Comparison of ENCODE assay signal across 9 cellular contexts in genomic region chrX:25013593-25014365, GRCh38. TPM values are rescaled to one million over a fixed set of nuclear protein-coding genes. Genes with fewer than 3 reads are reported as not detected.
DNase-seq lines count a peak whose midpoint lies in the region; ATAC-seq and TF ChIP-seq lines count a peak whose summit lies in the region.
"Had no signal": no experiment of that assay in that cellular context is flagged by ENCODE, and none has a peak within 500 bp of the region (broad histone marks: within the 10 kb centered on the region; RNA-seq: fewer than 3 reads in every experiment).

No MANE protein-coding gene starts in this region.

- no peak overlapping the region for H3K27ac Mint-ChIP-seq in CD8-positive, alpha-beta T cell

- no peak for ATAC-seq in CD8-positive, alpha-beta T cell
- ATAC-seq in GM19351 (IDR thresholded peaks at IDR 0.05; ENCODE audit: unreplicated experiment) (peak; percentile 61), Panc1 (peak; percentile 46; the same call in 1 of the 2 replicates), left colon (peak; percentile 48), GM19395 (IDR thresholded peaks at IDR 0.05; ENCODE audit: unreplicated experiment) (no peak), Right ventricle myocardium inferior (no peak)

- POLR2A ChIA-PET in CD8-positive, alpha-beta T cell (lab: Charles Lee): no interaction called here
- POLR2A ChIA-PET in Panc1 (lab: Charles Lee): no interaction called here

- peaks cover 12% of the 10 kb centered on the region for H3K4me1 Mint-ChIP-seq in CD8-positive, alpha-beta T cell (ENCODE audit: low read depth)

- H3K4me3 ChIP-seq in CD8-positive, alpha-beta T cell (ENCODE audit: low read depth, low read length): no peak overlapping the region
- no peak overlapping the region for H3K4me3 ChIP-seq in Panc1 (ENCODE audit: low read depth in 2 of 2, low read length in 2 of 2)

- no peaks in the 10 kb centered on the region for H3K9me3 Mint-ChIP-seq in CD8-positive, alpha-beta T cell

- no peaks in the 10 kb centered on the region for H3K9me3 ChIP-seq in CD8-positive, alpha-beta T cell (ENCODE audit: low read length)
- no peaks in the 10 kb centered on the region for H3K9me3 ChIP-seq in Panc1 (ENCODE audit: control insufficient read depth, insufficient read depth, low read depth, low read length)

- peak overlapping the region; percentile 58 for H3K4me3 Mint-ChIP-seq in CD8-positive, alpha-beta T cell

- CTCF ChIA-PET in CD8-positive, alpha-beta T cell (lab: Charles Lee): no interaction called here
- CTCF ChIA-PET in Panc1 (lab: Charles Lee): no interaction called here

- in situ Hi-C loops in Panc1 (cut with HindIII; ENCODE audit: low pct_unique_long_range_greater_than_20kb, low sequenced_read_pairs): no loop called here

- peaks cover 41% of the 10 kb centered on the region for H3K27me3 Mint-ChIP-seq in CD8-positive, alpha-beta T cell (ENCODE audit: low read depth)

- BruUV-seq in Panc1 (replicated peaks; lab: Mats Ljungman, UMichigan): no TSS peak

- no peak for TF ChIP-seq CTCF in CD8-positive, alpha-beta T cell (IDR thresholded peaks at IDR 0.05)
- no peak for TF ChIP-seq CTCF in Panc1 (IDR thresholded peaks at IDR 0.05)

- H3K27ac ChIP-seq in CD8-positive, alpha-beta T cell (ENCODE audit: low read depth, low read length): no peak overlapping the region
- H3K27ac ChIP-seq in Panc1 (ENCODE audit: low read length): no peak overlapping the region

- intact Hi-C loops in CD8-positive, alpha-beta T cell (cut with DNase I, micrococcal nuclease): no loop called here
- intact Hi-C loops in Panc1 (cut with micrococcal nuclease; ENCODE audit: unreplicated experiment): no loop called here
- intact Hi-C loops in left colon (cut with DNase I, micrococcal nuclease): no loop called here
- intact Hi-C loops in Right ventricle myocardium inferior (cut with DNase I): no loop called here

- H3K36me3 ChIP-seq in CD8-positive, alpha-beta T cell (ENCODE audit: insufficient read depth, low read length): no peaks in the 10 kb centered on the region
- no peaks in the 10 kb centered on the region for H3K36me3 ChIP-seq in Panc1 (ENCODE audit: control insufficient read depth, insufficient read depth, low read length)

- H3K36me3 Mint-ChIP-seq in CD8-positive, alpha-beta T cell: no peaks in the 10 kb centered on the region

- no peaks in the 10 kb centered on the region for H3K4me1 ChIP-seq in CD8-positive, alpha-beta T cell (ENCODE audit: insufficient read depth, low read length)
- H3K4me1 ChIP-seq in Panc1 (ENCODE audit: control insufficient read depth, insufficient read depth, low read length): no peaks in the 10 kb centered on the region

- H3K27me3 ChIP-seq in CD8-positive, alpha-beta T cell (ENCODE audit: insufficient read depth, low read length): no peaks in the 10 kb centered on the region
- H3K27me3 ChIP-seq in Panc1 (ENCODE audit: control insufficient read depth, insufficient read depth, low read length): peaks cover 4% of the 10 kb centered on the region

- no peak for DNase-seq in CD8-positive, alpha-beta T cell
- no peak for DNase-seq in Panc1 (ENCODE audit: low read depth, low spot score)
- DNase-seq in left colon: no peak
- DNase-seq in Right ventricle myocardium inferior (ENCODE audit: missing footprints): no peak
- no peak for DNase-seq in kidney tubule cell (ENCODE audit: low spot score)
- DNase-seq: activated CD4-positive, alpha-beta T cell treated with anti-CD3 and anti-CD28 coated beads, Interleukin-2, amount 50 U/mL, for 1 hour had no signal

RNA-seq across cellular contexts. Expression of gene ARX, which starts 2.0 kb away (rescaled TPM):
- not detected for total RNA-seq in CD8-positive, alpha-beta T cell
- total RNA-seq in Panc1 (2021; ENCODE audit: unreplicated experiment): 0.15 TPM
- not detected for polyA plus RNA-seq in Panc1 (2012; ENCODE audit: insufficient read length)
- 1 to 10 TPM in 1 of 2 donors, under 1 TPM in 1; 0.34 to 1.1 TPM for total RNA-seq in left colon
- total RNA-seq in Right ventricle myocardium inferior: not detected
- total RNA-seq: subcutaneous adipose tissue had no signal

Comparison
In these comparisons a context has a peak if more than half of its experiments do, and no peak if none do; other contexts are left out.
1. ATAC-seq: peak in GM19351 (single experiment), Panc1 (single experiment) and left colon (single experiment); none in CD8-positive, alpha-beta T cell (single experiment), GM19395 (single experiment) and Right ventricle myocardium inferior (single experiment).